In genomic region chr10:20228748-20229147, GRCh38 we compare ENCODE assay signal across 1 cellular context.
TF ChIP-seq lines count a peak whose summit lies in the region.

No MANE protein-coding gene starts in this region.

TF ChIP-seq in HepG2, 621 proteins besides CTCF, POLR2A, EP300 and RAD21 (continued from another document):
- TF ChIP-seq ZNF362 (CRISPR knock-in tag; IDR thresholded peaks at IDR 0.05; ENCODE audit: borderline replicate concordance) = peak; percentile 55; the same call in 1 of the 2 replicates
- no peak for TF ChIP-seq ZNF280D (CRISPR knock-in tag; IDR thresholded peaks at IDR 0.05)
- no peak for TF ChIP-seq SMYD3 (CRISPR knock-in tag; IDR thresholded peaks at IDR 0.05)
- no peak for TF ChIP-seq KLF9 (CRISPR knock-in tag; IDR thresholded peaks at IDR 0.05; ENCODE audit: low read depth)
- no peak for TF ChIP-seq MIXL1 (CRISPR knock-in tag; IDR thresholded peaks at IDR 0.05)
- no peak for TF ChIP-seq ZNF841 (CRISPR knock-in tag; IDR thresholded peaks at IDR 0.05; ENCODE audit: borderline replicate concordance)
- TF ChIP-seq ZNF121 (CRISPR knock-in tag; IDR thresholded peaks at IDR 0.05) = no peak
- TF ChIP-seq DRAP1 (CRISPR knock-in tag; IDR thresholded peaks at IDR 0.05) = no peak
- no peak for TF ChIP-seq EZH2 (conservative IDR thresholded peaks at IDR 0.05; ENCODE audit: low read depth, low read length)
- TF ChIP-seq HNF4G (IDR thresholded peaks at IDR 0.05; ENCODE audit: borderline replicate concordance, low read depth, low read length) = no peak
- TF ChIP-seq HNF4G (CRISPR knock-in tag; IDR thresholded peaks at IDR 0.05; ENCODE audit: borderline replicate concordance, low read depth) = no peak
- no peak for TF ChIP-seq SP140L (CRISPR knock-in tag; IDR thresholded peaks at IDR 0.05; ENCODE audit: borderline replicate concordance)
- no peak for TF ChIP-seq ZMYM2 (CRISPR knock-in tag; IDR thresholded peaks at IDR 0.05)
